ENCODE assay signal across 7 cellular contexts in genomic region chr19:37551123-37551993, GRCh38. TPM values are rescaled to one million over a fixed set of nuclear protein-coding genes. Genes with fewer than 3 reads are reported as not detected.
A peak's percentile ranks its signal among the peaks of the same experiment; 100 is the strongest.
DNase-seq lines count a peak whose midpoint lies in the region; ATAC-seq and TF ChIP-seq lines count a peak whose summit lies in the region.

No MANE protein-coding gene starts in this region.

- H3K4me3 ChIP-seq in mononuclear cell (ENCODE audit: low read length) (peak overlapping the region; percentile 45), testis (peak overlapping the region; percentile 64 to 83), PC-3 (ENCODE audit: low read length) (no peak overlapping the region)

- H2AFZ ChIP-seq in PC-3 (ENCODE audit: low read length): no peak overlapping the region

- no peaks in the 10 kb centered on the region for H3F3A ChIP-seq in PC-3 (ENCODE audit: low read length, unreplicated experiment)

- CTCF ChIA-PET in PC-3 (lab: Charles Lee): no interaction called here

- no peak overlapping the region for H3K9ac ChIP-seq in PC-3 (ENCODE audit: low read length)

- H3K4me2 ChIP-seq in PC-3 (ENCODE audit: low read length): no peak overlapping the region

- no peaks in the 10 kb centered on the region for H3K27me3 ChIP-seq in mononuclear cell (ENCODE audit: insufficient read depth, low read length)
- H3K27me3 ChIP-seq in testis: no peaks in the 10 kb centered on the region
- no peaks in the 10 kb centered on the region for H3K27me3 ChIP-seq in PC-3 (ENCODE audit: low read length)

- peak overlapping the region; percentile 68 to 78 for H3K27ac ChIP-seq in testis
- H3K27ac ChIP-seq in PC-3 (ENCODE audit: low read length): no peak overlapping the region

- POLR2A ChIA-PET in PC-3 (lab: Charles Lee; ENCODE audit: unreplicated experiment): no interaction called here

- TF ChIP-seq POLR2A in GM19099 (IDR thresholded peaks at IDR 0.05; ENCODE audit: extremely low read depth, insufficient read length, low read depth) (peak; percentile 26), testis (IDR thresholded peaks at IDR 0.05) (no peak)

- no peaks in the 10 kb centered on the region for H4K20me1 ChIP-seq in PC-3 (ENCODE audit: low read length)

- 0 to 3% methylated on average over 9 to 62 of the region's 65 CpGs for WGBS in testis, 2 donors

- intact Hi-C loops in testis (cut with DNase I; ENCODE audit: low total_unique reads) (no loop called here), PC-3 (cut with micrococcal nuclease) (no loop called here)

- no peaks in the 10 kb centered on the region for H3K9me2 ChIP-seq in PC-3 (replicated peaks; ENCODE audit: low read length)

- H3K79me2 ChIP-seq in PC-3 (ENCODE audit: low read length): no peaks in the 10 kb centered on the region

- ATAC-seq in PC-3 (no peak), HG02852 (IDR thresholded peaks at IDR 0.05; ENCODE audit: unreplicated experiment) (no peak)

- H3K9me3 ChIP-seq in mononuclear cell (ENCODE audit: low read depth, low read length) (peaks cover 53% of the 10 kb centered on the region), testis (no peaks in the 10 kb centered on the region), PC-3 (ENCODE audit: low read length) (peaks cover 16% of the 10 kb centered on the region)

- H3K36me3 ChIP-seq in testis (ENCODE audit: low read depth, missing control alignments) (no peaks in the 10 kb centered on the region), PC-3 (ENCODE audit: low read depth, low read length) (no peaks in the 10 kb centered on the region)

- DNase-seq in T-helper 1 cell (peak; percentile 18 to 66 (median 34)), testis (peak; percentile 89), PC-3 (no peak)
- peak; percentile 73 for DNase-seq in central memory CD4-positive, alpha-beta T cell

- no TSS peak for BruUV-seq in PC-3 (replicated peaks; lab: Mats Ljungman, UMichigan)

- TF ChIP-seq CTCF in testis (IDR thresholded peaks at IDR 0.05): peak; percentile 32 to 65 (median 42)
- TF ChIP-seq CTCF in PC-3 (conservative IDR thresholded peaks at IDR 0.05; ENCODE audit: low read depth, low read length): no peak

- no peaks in the 10 kb centered on the region for H3K4me1 ChIP-seq in mononuclear cell (ENCODE audit: insufficient read depth, low read length)
- H3K4me1 ChIP-seq in testis: no peaks in the 10 kb centered on the region
- no peaks in the 10 kb centered on the region for H3K4me1 ChIP-seq in PC-3 (ENCODE audit: insufficient read depth, low read length)

RNA-seq across cellular contexts. Expression of gene ZNF571, which starts 43.2 kb away (rescaled TPM):
- 15.6 TPM for total RNA-seq in mononuclear cell
- 10 to 100 TPM in 1 of 2 donors, 1 to 10 TPM in 1; 9.1 to 13.1 TPM for total RNA-seq in testis
- 5.9 TPM for polyA plus RNA-seq in testis (ENCODE audit: insufficient read depth, low read depth, low replicate concordance)
- total RNA-seq in PC-3 (2014; rRNA removed): 0.58 and 1.4 TPM in 2 replicates

RNA-seq across cellular contexts. Expression of gene ZNF540, which starts 43.3 kb away (rescaled TPM):
- total RNA-seq in mononuclear cell (7.5 TPM), testis (1 to 10 TPM; 3.2 to 5.0 TPM), PC-3 (2014; rRNA removed) (0.22 TPM in 1 of 2 replicates, not detected in the other)
- polyA plus RNA-seq in testis (ENCODE audit: insufficient read depth, low read depth, low replicate concordance): 6.6 TPM

RNA-seq across cellular contexts. Expression of gene ZNF793, which starts 44.6 kb away (rescaled TPM):
- total RNA-seq in mononuclear cell: 2.8 TPM
- total RNA-seq in testis: 10 to 100 TPM; 25.6 to 33.5 TPM
- 7.3 TPM for polyA plus RNA-seq in testis (ENCODE audit: insufficient read depth, low read depth, low replicate concordance)
- not detected in 2 replicates for total RNA-seq in PC-3 (2014; rRNA removed)
